Comparison of ENCODE assay signal across 26 cellular contexts in the genomic region with DNA sequence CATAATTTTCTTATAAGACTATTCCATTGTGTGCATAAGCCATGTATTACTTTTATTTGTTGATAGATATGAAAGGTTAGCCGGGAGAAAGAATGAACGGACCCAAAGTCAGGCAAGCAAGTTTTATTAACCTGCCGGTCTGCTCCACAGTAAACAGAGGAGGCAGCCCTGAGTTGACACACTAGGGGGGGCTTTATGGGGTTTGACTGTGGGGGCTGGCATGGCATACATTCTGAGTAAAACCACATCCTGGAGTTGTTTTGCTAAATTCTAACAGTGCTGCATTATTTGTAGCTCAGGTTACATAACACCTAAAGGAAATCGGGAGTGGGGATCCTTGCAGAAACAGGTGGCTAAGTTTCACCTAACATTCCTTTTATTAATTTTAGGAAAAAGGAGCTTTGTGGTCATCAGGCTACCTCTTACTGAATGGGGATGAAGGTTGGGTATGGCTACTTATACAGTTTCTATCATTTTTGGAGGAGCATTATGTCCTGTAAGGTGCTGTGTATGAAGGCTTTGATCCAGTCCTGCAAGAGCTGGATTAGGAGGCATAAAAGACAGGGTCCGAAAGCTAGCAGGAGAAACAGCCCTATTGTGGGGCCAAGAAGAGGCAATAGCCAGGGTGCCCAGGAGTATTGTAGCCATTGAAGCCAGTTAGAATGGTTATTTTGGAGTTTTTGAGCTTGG.
DNase-seq lines count a peak whose midpoint lies in the region; ATAC-seq and TF ChIP-seq lines count a peak whose summit lies in the region.
"Had no signal": no experiment of that assay in that cellular context is flagged by ENCODE, and none has a peak within 500 bp of the region (broad histone marks: within the 10 kb centered on the region; RNA-seq: fewer than 3 reads in every experiment).

No MANE protein-coding gene starts in this region.

- no peaks in the 10 kb centered on the region for H4K20me1 ChIP-seq in DND-41 (ENCODE audit: insufficient read depth, low read length)
- no peaks in the 10 kb centered on the region for H4K20me1 ChIP-seq in osteoblast (ENCODE audit: insufficient read depth, low read length)

- POLR2A ChIA-PET in activated CD4-positive, alpha-beta T cell treated with anti-CD3 and anti-CD28 coated beads, Interleukin-2, amount 10 ng/mL, durations not matched to agents 7 days and 5 days (lab: Charles Lee) = no interaction called here
- POLR2A ChIA-PET in activated CD8-positive, alpha-beta T cell treated with anti-CD3 and anti-CD28 coated beads for 36 hours (lab: Charles Lee) = interaction anchor here (1.0 kb wide), 1 partner anchor 69 kb away, joined by 3 read pairs; no protein-coding TSS in a partner anchor
- POLR2A ChIA-PET in naive thymus-derived CD8-positive, alpha-beta T cell (lab: Charles Lee) = interaction anchor here (0.6 to 1.3 kb wide), 2 partner anchors 58 to 68 kb away, joined by 3 to 7 read pairs; no protein-coding TSS in a partner anchor

- no peaks in the 10 kb centered on the region; the same call in 1 of the 2 replicates for H3K36me3 ChIP-seq in DND-41 (ENCODE audit: insufficient read depth, low read length)
- H3K36me3 ChIP-seq in osteoblast (ENCODE audit: insufficient read depth, low read length) = no peaks in the 10 kb centered on the region
- H3K36me3 ChIP-seq: transverse colon had no signal

- CTCF ChIA-PET in activated CD4-positive, alpha-beta T cell treated with anti-CD3 and anti-CD28 coated beads, Interleukin-2, amount 10 ng/mL, durations not matched to agents 7 days and 5 days (lab: Charles Lee) = no interaction called here
- CTCF ChIA-PET in activated CD8-positive, alpha-beta T cell treated with anti-CD3 and anti-CD28 coated beads for 36 hours (lab: Charles Lee) = no interaction called here

- H3K4me3 Mint-ChIP-seq in activated CD4-positive, alpha-beta T cell treated with anti-CD3 and anti-CD28 coated beads, Interleukin-2, amount 10 ng/mL, durations not matched to agents 7 days and 5 days = peak overlapping the region; percentile 33
- no peak overlapping the region for H3K4me3 Mint-ChIP-seq in activated CD8-positive, alpha-beta T cell treated with anti-CD3 and anti-CD28 coated beads for 36 hours
- H3K4me3 Mint-ChIP-seq in naive thymus-derived CD8-positive, alpha-beta T cell = peak overlapping the region in 6 of 10 donors; percentile 29 to 69 (median 56)
- H3K4me3 Mint-ChIP-seq: activated T-cell treated with anti-CD3 and anti-CD28 coated beads, Interleukin-2, amount 50 U/mL, for 24 hours; dendritic cell treated with granulocyte-macrophage colony-stimulating factor and Interleukin-4, amounts not matched to agents 40 ng/mL and 50 ng/mL, for 4 days had no signal

- peaks cover 9% of the 10 kb centered on the region for H3K9me3 ChIP-seq in DND-41 (ENCODE audit: insufficient read depth, low read length, severe bottlenecking)
- no peaks in the 10 kb centered on the region for H3K9me3 ChIP-seq in osteoblast (ENCODE audit: low read depth, low read length)
- H3K9me3 ChIP-seq: A549, transverse colon had no signal

- TF ChIP-seq CTCF in DND-41 (IDR thresholded peaks at IDR 0.05; ENCODE audit: borderline replicate concordance, extremely low read depth, low read length, poor library complexity, severe bottlenecking) = peak; percentile 53
- TF ChIP-seq CTCF in activated CD8-positive, alpha-beta T cell treated with anti-CD3 and anti-CD28 coated beads for 36 hours (IDR thresholded peaks at IDR 0.05) = no peak
- no peak for TF ChIP-seq CTCF in osteoblast (IDR thresholded peaks at IDR 0.05; ENCODE audit: extremely low read depth, low read depth, low read length)

- peak overlapping the region; percentile 87 for H3K27ac Mint-ChIP-seq in activated CD4-positive, alpha-beta T cell treated with anti-CD3 and anti-CD28 coated beads, Interleukin-2, amount 10 ng/mL, durations not matched to agents 7 days and 5 days
- H3K27ac Mint-ChIP-seq in activated CD8-positive, alpha-beta T cell treated with anti-CD3 and anti-CD28 coated beads for 36 hours = peak overlapping the region; percentile 81
- H3K27ac Mint-ChIP-seq in naive thymus-derived CD8-positive, alpha-beta T cell = peak overlapping the region in 5 of 10 donors; percentile 88 to 95 (median 93)
- H3K27ac Mint-ChIP-seq: activated T-cell treated with anti-CD3 and anti-CD28 coated beads, Interleukin-2, amount 50 U/mL, for 24 hours; dendritic cell treated with granulocyte-macrophage colony-stimulating factor and Interleukin-4, amounts not matched to agents 40 ng/mL and 50 ng/mL, for 4 days had no signal

- H3K27ac ChIP-seq in DND-41 (ENCODE audit: low read length) = peak overlapping the region; percentile 99
- H3K27ac ChIP-seq in osteoblast (ENCODE audit: low read depth, low read length) = no peak overlapping the region
- H3K27ac ChIP-seq: A549, transverse colon had no signal

- H3K79me2 ChIP-seq in DND-41 (ENCODE audit: insufficient read depth, low read length) (no peaks in the 10 kb centered on the region), osteoblast (ENCODE audit: insufficient read depth, low read length) (no peaks in the 10 kb centered on the region)

- peaks cover 46% of the 10 kb centered on the region for H3K36me3 Mint-ChIP-seq in activated CD4-positive, alpha-beta T cell treated with anti-CD3 and anti-CD28 coated beads, Interleukin-2, amount 10 ng/mL, durations not matched to agents 7 days and 5 days (ENCODE audit: low read depth)
- H3K36me3 Mint-ChIP-seq in activated CD8-positive, alpha-beta T cell treated with anti-CD3 and anti-CD28 coated beads for 36 hours (ENCODE audit: low read depth) = peaks cover 32% of the 10 kb centered on the region
- H3K36me3 Mint-ChIP-seq in naive thymus-derived CD8-positive, alpha-beta T cell = peaks cover 0 to 36% (median 7%) of the 10 kb centered on the region in 3 donors

- peaks cover 38% of the 10 kb centered on the region for H3K9me3 Mint-ChIP-seq in activated CD4-positive, alpha-beta T cell treated with anti-CD3 and anti-CD28 coated beads, Interleukin-2, amount 10 ng/mL, durations not matched to agents 7 days and 5 days
- H3K9me3 Mint-ChIP-seq in activated CD8-positive, alpha-beta T cell treated with anti-CD3 and anti-CD28 coated beads for 36 hours = peaks cover 41% of the 10 kb centered on the region
- peaks cover 0 to 58% (median 14%) of the 10 kb centered on the region in 9 donors for H3K9me3 Mint-ChIP-seq in naive thymus-derived CD8-positive, alpha-beta T cell
- H3K9me3 Mint-ChIP-seq: activated T-cell treated with anti-CD3 and anti-CD28 coated beads, Interleukin-2, amount 50 U/mL, for 24 hours had no signal

- ATAC-seq in DND-41 (ENCODE audit: insufficient read depth, low read depth) (peak; percentile 92), GM21723 (IDR thresholded peaks at IDR 0.05; ENCODE audit: unreplicated experiment) (no peak), GM19452 (IDR thresholded peaks at IDR 0.05; ENCODE audit: unreplicated experiment) (no peak)
- ATAC-seq in activated CD8-positive, alpha-beta T cell treated with anti-CD3 and anti-CD28 coated beads for 36 hours = peak; percentile 89
- peak; percentile 87 to 100 for ATAC-seq in naive thymus-derived CD8-positive, alpha-beta T cell
- ATAC-seq: A549, PC-3 had no signal

- H3K9ac ChIP-seq in DND-41 (ENCODE audit: low read depth, low read length) = peak overlapping the region; percentile 51

- H2AFZ ChIP-seq in DND-41 (ENCODE audit: low read depth, low read length) (peak overlapping the region; percentile 21; the same call in 1 of the 2 replicates), osteoblast (ENCODE audit: low read length) (no peak overlapping the region)

- H3K4me3 ChIP-seq in DND-41 (ENCODE audit: low read depth in 1 of 2, low read length in 2 of 2) = peak overlapping the region in 1 of 2 experiments; percentile 25; a peak in 2 of 4 replicates
- H3K4me3 ChIP-seq in osteoblast (ENCODE audit: insufficient read depth, low read length) = no peak overlapping the region
- H3K4me3 ChIP-seq: A549, lung, skin epidermis, transverse colon had no signal

- H3K4me1 Mint-ChIP-seq in activated CD4-positive, alpha-beta T cell treated with anti-CD3 and anti-CD28 coated beads, Interleukin-2, amount 10 ng/mL, durations not matched to agents 7 days and 5 days = peaks cover 52% of the 10 kb centered on the region
- H3K4me1 Mint-ChIP-seq in activated CD8-positive, alpha-beta T cell treated with anti-CD3 and anti-CD28 coated beads for 36 hours (ENCODE audit: low read depth) = peaks cover 28% of the 10 kb centered on the region
- peaks cover 28 to 51% (median 45%) of the 10 kb centered on the region in 4 donors for H3K4me1 Mint-ChIP-seq in naive thymus-derived CD8-positive, alpha-beta T cell

- H3K27me3 ChIP-seq in DND-41 (ENCODE audit: insufficient read depth, low read length, poor library complexity) (no peaks in the 10 kb centered on the region), osteoblast (ENCODE audit: insufficient read depth, low read length) (no peaks in the 10 kb centered on the region)
- H3K27me3 ChIP-seq: transverse colon had no signal

- H3K27me3 Mint-ChIP-seq in activated CD4-positive, alpha-beta T cell treated with anti-CD3 and anti-CD28 coated beads, Interleukin-2, amount 10 ng/mL, durations not matched to agents 7 days and 5 days = no peaks in the 10 kb centered on the region
- H3K27me3 Mint-ChIP-seq in activated CD8-positive, alpha-beta T cell treated with anti-CD3 and anti-CD28 coated beads for 36 hours = no peaks in the 10 kb centered on the region
- H3K27me3 Mint-ChIP-seq in naive thymus-derived CD8-positive, alpha-beta T cell = no peaks in the 10 kb centered on the region
- H3K27me3 Mint-ChIP-seq: activated T-cell treated with anti-CD3 and anti-CD28 coated beads, Interleukin-2, amount 50 U/mL, for 24 hours; dendritic cell treated with granulocyte-macrophage colony-stimulating factor and Interleukin-4, amounts not matched to agents 40 ng/mL and 50 ng/mL, for 4 days had no signal

- H3K4me1 ChIP-seq in DND-41 (ENCODE audit: insufficient read depth, low read length) = peaks cover 52% of the 10 kb centered on the region
- no peaks in the 10 kb centered on the region for H3K4me1 ChIP-seq in osteoblast (ENCODE audit: insufficient read depth, low read length)
- H3K4me1 ChIP-seq: A549, transverse colon had no signal

- intact Hi-C loops in activated CD8-positive, alpha-beta T cell treated with anti-CD3 and anti-CD28 coated beads for 36 hours (cut with micrococcal nuclease) = no loop called here

- H3K4me2 ChIP-seq in DND-41 (ENCODE audit: insufficient read depth, low read length) = peak overlapping the region; percentile 58
- no peak overlapping the region for H3K4me2 ChIP-seq in osteoblast (ENCODE audit: insufficient read depth, low read length)
- H3K4me2 ChIP-seq: A549 had no signal

- DNase-seq in activated CD4-positive, alpha-beta T cell treated with anti-CD3 and anti-CD28 coated beads, Interleukin-2, amount 10 ng/mL, durations not matched to agents 7 days and 5 days = peak; percentile 57
- no peak for DNase-seq in activated CD4-positive, alpha-beta T cell treated with anti-CD3 and anti-CD28 coated beads, Interleukin-2, amount 50 U/mL, for 4 hours
- peak; percentile 81 for DNase-seq in DND-41
- DNase-seq in activated CD8-positive, alpha-beta T cell treated with anti-CD3 and anti-CD28 coated beads for 36 hours = peak; percentile 47
- peak in 5 of 10 donors; percentile 2 to 64 (median 36) for DNase-seq in naive thymus-derived CD8-positive, alpha-beta T cell
- DNase-seq in osteoblast (ENCODE audit: insufficient read length, low spot score, missing footprints) = no peak
- DNase-seq: activated T-cell treated with anti-CD3 and anti-CD28 coated beads, Interleukin-2, amount 50 U/mL, for 24 hours; amniotic stem cell; EL; Kasumi-1; kidney; NCI-H187 treated with DMSO at 0.1 percent for 48 hours; NCI-H2227 treated with DMSO at 0.1 percent for 48 hours; NCI-H748 treated with DMSO at 0.1 percent for 48 hours; PC-3; Right ventricle myocardium superior; stimulated activated CD4-positive, alpha-beta T cell treated with anti-CD3 and anti-CD28 coated beads, Interleukin-2, amount 100 ng/mL, for 48 hours; stimulated activated naive CD4-positive, alpha-beta T cell treated with Interleukin-2 at 50 U/mL for 16 hours; SW 1271; transverse colon had no signal

Comparison
In these comparisons a context has a peak if more than half of its experiments do, and no peak if none do; other contexts are left out.
1. DNase-seq: peak in activated CD4-positive, alpha-beta T cell treated with anti-CD3 and anti-CD28 coated beads, Interleukin-2, amount 10 ng/mL, durations not matched to agents 7 days and 5 days (single experiment), DND-41 (single experiment) and activated CD8-positive, alpha-beta T cell treated with anti-CD3 and anti-CD28 coated beads for 36 hours (single experiment); none in activated CD4-positive, alpha-beta T cell treated with anti-CD3 and anti-CD28 coated beads, Interleukin-2, amount 50 U/mL, for 4 hours (0 of 2) and osteoblast (single experiment).
2. ATAC-seq: peak in DND-41 (single experiment), activated CD8-positive, alpha-beta T cell treated with anti-CD3 and anti-CD28 coated beads for 36 hours (single experiment) and naive thymus-derived CD8-positive, alpha-beta T cell (2 of 2); none in GM21723 (single experiment) and GM19452 (single experiment).